Comparison of ENCODE assay signal across 12 cellular contexts in genomic region chr9:110996436-110997224, GRCh38. TPM values are rescaled to one million over a fixed set of nuclear protein-coding genes. Genes with fewer than 3 reads are reported as not detected.
A peak's percentile ranks its signal among the peaks of the same experiment; 100 is the strongest.
DNase-seq lines count a peak whose midpoint lies in the region; ATAC-seq and TF ChIP-seq lines count a peak whose summit lies in the region.
"Had no signal": no experiment of that assay in that cellular context is flagged by ENCODE, and none has a peak within 500 bp of the region (broad histone marks: within the 10 kb centered on the region; RNA-seq: fewer than 3 reads in every experiment).

No MANE protein-coding gene starts in this region.

- peak; percentile 94 for DNase-seq in AG10803 (ENCODE audit: low read depth)
- DNase-seq in adrenal gland: peak in 6 of 7 donors; percentile 28 to 78 (median 34)
- no peak for DNase-seq in occipital lobe (lab: John Stamatoyannopoulos, UW)
- DNase-seq in CD1c-positive myeloid dendritic cell (ENCODE audit: extremely low spot score): no peak
- DNase-seq in NCI-H2081 (lab: John Stamatoyannopoulos, UW): no peak
- DNase-seq in activated T-cell treated with anti-CD3 and anti-CD28 coated beads, Interleukin-2, amount 50 U/mL, for 1 hour: no peak
- DNase-seq: CD8-positive, alpha-beta T cell; NCI-H146; stimulated activated CD4-positive, alpha-beta T cell treated with anti-CD3 and anti-CD28 coated beads, Interleukin-15, amount 100 ng/mL, for 24 hours; stimulated activated naive CD8-positive, alpha-beta T cell treated with anti-CD3 and anti-CD28 coated beads, Interleukin-15, Interleukin-2, amounts not matched to agents 100 U/mL and 50 U/mL, for 24 hours had no signal

- TF ChIP-seq CTCF in AG10803 (conservative IDR thresholded peaks at IDR 0.05; ENCODE audit: low read length) (no peak), adrenal gland (IDR thresholded peaks at IDR 0.05) (no peak), gastroesophageal sphincter (IDR thresholded peaks at IDR 0.05) (no peak)

- H3K4me1 ChIP-seq in adrenal gland (replicated peaks in 1 of 2): peaks cover 5 to 9% of the 10 kb centered on the region in 2 donors
- H3K4me1 ChIP-seq in gastroesophageal sphincter: peaks cover 0 to 33% (median 0%) of the 10 kb centered on the region in 3 donors
- peaks cover 0 to 5% (median 0%) of the 10 kb centered on the region in 3 donors for H3K4me1 ChIP-seq in skeletal muscle tissue (ENCODE audit: control insufficient read depth in 3 of 3, insufficient read depth in 3 of 3, low read length in 3 of 3)

- intact Hi-C loops in adrenal gland (cut with DNase I): no loop called here

- H3K4me3 ChIP-seq in AG10803 (ENCODE audit: low read length): no peak overlapping the region
- no peak overlapping the region for H3K4me3 ChIP-seq in adrenal gland
- no peak overlapping the region for H3K4me3 ChIP-seq in gastroesophageal sphincter
- H3K4me3 ChIP-seq in skeletal muscle tissue (ENCODE audit: low read length in 3 of 3): no peak overlapping the region

- TF ChIP-seq POLR2A in adrenal gland (IDR thresholded peaks at IDR 0.05): no peak
- no peak for TF ChIP-seq POLR2A in gastroesophageal sphincter (IDR thresholded peaks at IDR 0.05)

- no peak for TF ChIP-seq EP300 in gastroesophageal sphincter (IDR thresholded peaks at IDR 0.05)

- peak; percentile 75 for ATAC-seq in gastroesophageal sphincter
- ATAC-seq: CD8-positive, alpha-beta T cell; stimulated activated naive CD8-positive, alpha-beta T cell treated with anti-CD3 and anti-CD28 coated beads, Interleukin-15, Interleukin-2, amounts not matched to agents 100 U/mL and 50 U/mL, for 24 hours had no signal

- H3K27me3 ChIP-seq in adrenal gland (no peaks in the 10 kb centered on the region), gastroesophageal sphincter (no peaks in the 10 kb centered on the region), skeletal muscle tissue (ENCODE audit: control insufficient read depth in 3 of 3, insufficient read depth in 3 of 3, low read length in 3 of 3) (no peaks in the 10 kb centered on the region)

- H3K36me3 ChIP-seq in adrenal gland (replicated peaks in 1 of 2): no peaks in the 10 kb centered on the region
- no peaks in the 10 kb centered on the region for H3K36me3 ChIP-seq in gastroesophageal sphincter
- H3K36me3 ChIP-seq in skeletal muscle tissue (ENCODE audit: control insufficient read depth in 3 of 3, insufficient read depth in 3 of 3, low read length in 3 of 3): no peaks in the 10 kb centered on the region

- no peak overlapping the region for H3K27ac ChIP-seq in adrenal gland
- H3K27ac ChIP-seq in gastroesophageal sphincter: peak overlapping the region in 3 of 4 donors; percentile 50 to 54 (median 53)
- H3K27ac ChIP-seq in skeletal muscle tissue (ENCODE audit: low read depth, low read length): peak overlapping the region; percentile 33

- H3K9me3 ChIP-seq in adrenal gland (replicated peaks in 1 of 3): no peaks in the 10 kb centered on the region
- peaks cover 0 to 4% (median 0%) of the 10 kb centered on the region in 3 donors for H3K9me3 ChIP-seq in gastroesophageal sphincter
- H3K9me3 ChIP-seq in skeletal muscle tissue (ENCODE audit: control insufficient read depth in 3 of 3, low read length in 3 of 3): no peaks in the 10 kb centered on the region

- WGBS in adrenal gland, 4 donors: 63 to 74% (median 69%) methylated on average over 8 to 9 of the region's 9 CpGs
- 51 to 76% methylated on average over 7 to 9 of the region's 9 CpGs for WGBS in gastroesophageal sphincter (ENCODE audit: low coverage in 1 of 2), 2 donors

- H3K9ac ChIP-seq in skeletal muscle tissue (ENCODE audit: low read depth in 1 of 3, low read length in 3 of 3): no peak overlapping the region

RNA-seq across cellular contexts. Expression of gene LPAR1, which starts 41.6 kb away (rescaled TPM):
- total RNA-seq in adrenal gland (10 to 100 TPM; 19.3 to 65.2 (median 25.4) TPM), gastroesophageal sphincter (10 to 100 TPM; 27.1 to 65.4 (median 47.6) TPM), skeletal muscle tissue (45.9 TPM), occipital lobe (26.4 TPM)
- polyA plus RNA-seq in adrenal gland: 10 to 100 TPM in 2 of 3 donors, 1 to 10 TPM in 1; 9.6 to 20.1 (median 12.0) TPM
- total RNA-seq: CD8-positive, alpha-beta T cell had no signal

Comparison
In these comparisons a context has a peak if more than half of its experiments do, and no peak if none do; other contexts are left out.
1. DNase-seq: peak in AG10803 (single experiment) and adrenal gland (6 of 7); none in occipital lobe (single experiment), CD1c-positive myeloid dendritic cell (single experiment), NCI-H2081 (0 of 2) and activated T-cell treated with anti-CD3 and anti-CD28 coated beads, Interleukin-2, amount 50 U/mL, for 1 hour (single experiment).
2. H3K27ac ChIP-seq: peak in gastroesophageal sphincter (3 of 4) and skeletal muscle tissue (single experiment); none in adrenal gland (0 of 5).